In genomic region chr6:37131104-37131959, GRCh38 we compare ENCODE assay signal across 8 cellular contexts. TPM values are rescaled to one million over a fixed set of nuclear protein-coding genes. Genes with fewer than 3 reads are reported as not detected.
DNase-seq lines count a peak whose midpoint lies in the region; ATAC-seq and TF ChIP-seq lines count a peak whose summit lies in the region.

No MANE protein-coding gene starts in this region.

- peaks cover 6% of the 10 kb centered on the region for H3K4me1 Mint-ChIP-seq in stimulated activated memory B cell treated with anti-CD40 and anti-IgM and Interleukin-4, amounts not matched to agents 10 μg/mL and 1 μg/mL and 100 μg/mL, for 72 hours
- H3K4me1 Mint-ChIP-seq in glutamatergic neuron (ENCODE audit: low read depth, unreplicated experiment), result peaks cover 4% of the 10 kb centered on the region

- H3K79me2 ChIP-seq in GM23248 (ENCODE audit: insufficient read depth), result no peaks in the 10 kb centered on the region

- H3K27ac ChIP-seq in GM23248, result no peak overlapping the region
- peak overlapping the region in 2 of 4 donors; percentile 67 to 75 for H3K27ac ChIP-seq in Peyer's patch
- H3K27ac ChIP-seq in prostate gland, result peak overlapping the region; percentile 48 to 60

- H3K36me3 Mint-ChIP-seq in stimulated activated memory B cell treated with anti-CD40 and anti-IgM and Interleukin-4, amounts not matched to agents 10 μg/mL and 1 μg/mL and 100 μg/mL, for 72 hours, result no peaks in the 10 kb centered on the region
- no peaks in the 10 kb centered on the region for H3K36me3 Mint-ChIP-seq in glutamatergic neuron (ENCODE audit: unreplicated experiment)

- H4K20me1 ChIP-seq in GM23248 (ENCODE audit: insufficient read depth), result no peaks in the 10 kb centered on the region

- intact Hi-C loops in head of caudate nucleus (cut with DNase I), result no loop called here
- intact Hi-C loops in prostate gland (cut with DNase I), result loop anchor here (2.0 to 5.0 kb wide), 2 partner anchors 29 to 74 kb away; no protein-coding TSS in a partner anchor

- TF ChIP-seq CTCF in Peyer's patch (IDR thresholded peaks at IDR 0.05) (no peak), prostate gland (IDR thresholded peaks at IDR 0.05) (no peak), glutamatergic neuron (IDR thresholded peaks at IDR 0.05; ENCODE audit: partially characterized antibody, unreplicated experiment) (no peak)

- H2AFZ ChIP-seq in GM23248, result no peak overlapping the region

- peaks cover 19% of the 10 kb centered on the region for H3F3A ChIP-seq in GM23248 (ENCODE audit: insufficient read depth)

- H3K9ac ChIP-seq in GM23248, result no peak overlapping the region

- no peak overlapping the region for H3K27ac Mint-ChIP-seq in stimulated activated memory B cell treated with anti-CD40 and anti-IgM and Interleukin-4, amounts not matched to agents 10 μg/mL and 1 μg/mL and 100 μg/mL, for 72 hours
- no peak overlapping the region for H3K27ac Mint-ChIP-seq in glutamatergic neuron (ENCODE audit: unreplicated experiment)

- H3K4me3 ChIP-seq in GM23248 (no peak overlapping the region), Peyer's patch (no peak overlapping the region), prostate gland (no peak overlapping the region)

- WGBS in GM23248 (ENCODE audit: low coverage in 1 of 2, low lambda C conversion rate in 2 of 2, missing lambda C conversion rate in 2 of 2), 2 experiments, result 36 to 51% methylated on average over 12 to 15 of the region's 15 CpGs
- WGBS in prostate gland, result 20% methylated on average over 15 of the region's 15 CpGs

- no peaks in the 10 kb centered on the region for H3K36me3 ChIP-seq in GM23248 (ENCODE audit: low read depth)
- H3K36me3 ChIP-seq in Peyer's patch, result no peaks in the 10 kb centered on the region
- no peaks in the 10 kb centered on the region for H3K36me3 ChIP-seq in prostate gland

- H3K9me3 ChIP-seq in GM23248 (ENCODE audit: low read depth) (no peaks in the 10 kb centered on the region), Peyer's patch (no peaks in the 10 kb centered on the region), prostate gland (no peaks in the 10 kb centered on the region)

- peaks cover 2% of the 10 kb centered on the region for H3K27me3 Mint-ChIP-seq in stimulated activated memory B cell treated with anti-CD40 and anti-IgM and Interleukin-4, amounts not matched to agents 10 μg/mL and 1 μg/mL and 100 μg/mL, for 72 hours
- H3K27me3 Mint-ChIP-seq in glutamatergic neuron (ENCODE audit: unreplicated experiment), result peaks cover 6% of the 10 kb centered on the region

- H3K9me2 ChIP-seq in GM23248 (ENCODE audit: insufficient read depth), result no peaks in the 10 kb centered on the region

- in situ Hi-C loops in GM23248 (cut with MboI), result no loop called here

- TF ChIP-seq POLR2A in Peyer's patch (IDR thresholded peaks at IDR 0.05) (no peak), prostate gland (IDR thresholded peaks at IDR 0.05) (no peak)

- H3K27me3 ChIP-seq in GM23248 (replicated peaks; ENCODE audit: insufficient read depth) (no peaks in the 10 kb centered on the region), Peyer's patch (no peaks in the 10 kb centered on the region), prostate gland (replicated peaks; ENCODE audit: insufficient read depth) (no peaks in the 10 kb centered on the region)

- DNase-seq in GM23248, result peak; percentile 17
- peak in 2 of 3 donors; percentile 60 to 61 for DNase-seq in Peyer's patch
- peak in 26 of 42 donors; percentile 4 to 58 (median 19) for DNase-seq in head of caudate nucleus
- DNase-seq in prostate gland (ENCODE audit: low spot score), result peak; percentile 38
- DNase-seq in glutamatergic neuron, result no peak
- DNase-seq in stimulated activated CD4-positive, alpha-beta T cell treated with anti-CD3 and anti-CD28 coated beads, Interleukin-15, amount 100 ng/mL, for 24 hours, result no peak

- H3K4me1 ChIP-seq in GM23248 (ENCODE audit: insufficient read depth) (peaks cover 39% of the 10 kb centered on the region), Peyer's patch (peaks cover 0 to 57% (median 7%) of the 10 kb centered on the region in 4 donors), prostate gland (replicated peaks) (no peaks in the 10 kb centered on the region)

- no peak overlapping the region for H3K4me3 Mint-ChIP-seq in stimulated activated memory B cell treated with anti-CD40 and anti-IgM and Interleukin-4, amounts not matched to agents 10 μg/mL and 1 μg/mL and 100 μg/mL, for 72 hours
- H3K4me3 Mint-ChIP-seq in glutamatergic neuron (ENCODE audit: unreplicated experiment), result no peak overlapping the region

- H3K4me2 ChIP-seq in GM23248 (ENCODE audit: unreplicated experiment), result no peak overlapping the region

- no peak for ATAC-seq in stimulated activated memory B cell treated with anti-CD40 and anti-IgM and Interleukin-4, amounts not matched to agents 10 μg/mL and 1 μg/mL and 100 μg/mL, for 72 hours
- ATAC-seq in GM21526 (IDR thresholded peaks at IDR 0.05; ENCODE audit: low FRiP score, unreplicated experiment), result no peak

- H3K9me3 Mint-ChIP-seq in stimulated activated memory B cell treated with anti-CD40 and anti-IgM and Interleukin-4, amounts not matched to agents 10 μg/mL and 1 μg/mL and 100 μg/mL, for 72 hours, result no peaks in the 10 kb centered on the region
- peaks cover 2% of the 10 kb centered on the region for H3K9me3 Mint-ChIP-seq in glutamatergic neuron (ENCODE audit: unreplicated experiment)

RNA-seq across cellular contexts. Expression of gene PIM1, which starts 38.6 kb away (rescaled TPM):
- total RNA-seq in GM23248 (2014; rRNA removed; shearing (Covaris generic)), result 12.6 and 15.5 TPM in 2 replicates
- polyA plus RNA-seq in GM23248 (2016; fragmentation: Nextera tagmentation; extraction: Ambion mirVana), result 10.8 and 12.0 TPM in 2 replicates
- total RNA-seq in Peyer's patch (10 to 100 TPM; 36.6 to 78.4 (median 49.2) TPM), prostate gland (10 to 100 TPM in 1 of 2 donors, 1 to 10 TPM in 1; 4.8 to 35.3 TPM), glutamatergic neuron (ENCODE audit: unreplicated experiment) (22.7 TPM)

Comparison
In these comparisons a context has a peak if more than half of its experiments do, and no peak if none do; other contexts are left out.
1. DNase-seq: peak in GM23248 (single experiment), Peyer's patch (2 of 3), head of caudate nucleus (26 of 42) and prostate gland (single experiment); none in glutamatergic neuron (single experiment) and stimulated activated CD4-positive, alpha-beta T cell treated with anti-CD3 and anti-CD28 coated beads, Interleukin-15, amount 100 ng/mL, for 24 hours (single experiment).